Comparison of ENCODE assay signal across 8 cellular contexts in the genomic region with DNA sequence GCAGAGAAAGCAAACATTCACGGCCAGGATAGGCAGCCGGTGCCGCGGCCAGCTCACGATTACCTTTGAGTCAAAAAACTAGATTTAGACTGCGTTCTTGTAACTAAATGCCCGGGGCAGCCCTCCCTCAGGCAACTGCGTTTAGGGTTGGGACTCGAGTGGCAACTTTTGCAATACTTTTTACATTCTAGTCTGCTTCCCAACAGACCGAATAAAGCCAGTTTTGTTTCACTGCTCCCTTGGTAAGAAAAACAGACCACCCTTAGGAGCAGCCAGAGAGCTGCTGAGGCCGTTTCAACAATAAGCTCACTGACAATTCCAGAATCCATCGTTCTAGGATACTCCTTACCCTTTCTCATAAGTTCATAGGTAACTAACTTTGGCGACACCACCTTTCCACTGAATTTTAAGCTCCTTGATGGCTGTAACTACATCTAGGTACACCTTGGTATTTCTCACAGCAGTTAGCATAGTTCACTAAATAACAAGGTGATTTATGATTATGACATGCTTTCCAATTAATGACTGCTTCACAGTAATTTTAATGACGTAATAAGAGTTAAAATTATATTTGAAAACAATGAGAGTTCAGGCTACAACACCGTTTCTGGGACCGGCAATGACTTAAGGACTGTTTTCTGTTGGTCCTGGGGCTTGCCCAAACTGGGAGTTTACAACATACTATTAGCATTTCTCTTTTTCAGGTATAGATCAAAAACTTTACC. TPM values are rescaled to one million over a fixed set of nuclear protein-coding genes. Genes with fewer than 3 reads are reported as not detected.
DNase-seq lines count a peak whose midpoint lies in the region; ATAC-seq lines count a peak whose summit lies in the region.

No MANE protein-coding gene starts in this region.

- H3K4me1 ChIP-seq in HUES6 (ENCODE audit: control insufficient read depth, insufficient read depth, low read length) (peaks cover 10% of the 10 kb centered on the region), rectal smooth muscle tissue (ENCODE audit: control insufficient read depth, insufficient read depth, low read length) (peaks cover 9% of the 10 kb centered on the region)

- ATAC-seq in left cardiac atrium (peak; percentile 3 to 6), HG03565 (IDR thresholded peaks at IDR 0.05; ENCODE audit: unreplicated experiment) (no peak), HG03025 (IDR thresholded peaks at IDR 0.05; ENCODE audit: low FRiP score, unreplicated experiment) (no peak)

- H3K27me3 Mint-ChIP-seq in activated T-helper 2 cell treated with anti-CD3 and anti-CD28 coated beads, Interferon-gamma antibody, Interleukin-2, Interleukin-4, amounts not matched to agents 10 μg/mL and 5 μg/mL and 100 μg/mL, durations not matched to agents 14 hours and 24 hours and 36 hours (ENCODE audit: low read depth) = no peaks in the 10 kb centered on the region

- DNase-seq in D341Med (ENCODE audit: low spot score) = peak; percentile 35
- no peak for DNase-seq in activated T-helper 2 cell treated with anti-CD3 and anti-CD28 coated beads, Interferon-gamma antibody, Interleukin-2, Interleukin-4, amounts not matched to agents 10 μg/mL and 5 μg/mL and 100 μg/mL, durations not matched to agents 14 hours and 24 hours and 36 hours (ENCODE audit: low spot score)
- DNase-seq in left cardiac atrium = no peak
- DNase-seq in retina = no peak

- peak overlapping the region; percentile 97 for H3K27ac Mint-ChIP-seq in activated T-helper 2 cell treated with anti-CD3 and anti-CD28 coated beads, Interferon-gamma antibody, Interleukin-2, Interleukin-4, amounts not matched to agents 10 μg/mL and 5 μg/mL and 100 μg/mL, durations not matched to agents 14 hours and 24 hours and 36 hours

- intact Hi-C loops in activated T-helper 2 cell treated with anti-CD3 and anti-CD28 coated beads, Interferon-gamma antibody, Interleukin-2, Interleukin-4, amounts not matched to agents 10 μg/mL and 5 μg/mL and 100 μg/mL, durations not matched to agents 14 hours and 24 hours and 36 hours (cut with micrococcal nuclease) = loop anchor here (1.0 to 10.0 kb wide), 10 partner anchors 41 to 789 kb away; a partner anchor contains a TSS
- intact Hi-C loops in left cardiac atrium (cut with DNase I) = loop anchor here in 1 of 2 donors (2.0 kb wide), 1 partner anchor 161 kb away; a partner anchor contains a TSS

- H3K4me1 Mint-ChIP-seq in activated T-helper 2 cell treated with anti-CD3 and anti-CD28 coated beads, Interferon-gamma antibody, Interleukin-2, Interleukin-4, amounts not matched to agents 10 μg/mL and 5 μg/mL and 100 μg/mL, durations not matched to agents 14 hours and 24 hours and 36 hours (ENCODE audit: low read depth) = peaks cover 37% of the 10 kb centered on the region

- peaks cover 7% of the 10 kb centered on the region for H3K36me3 Mint-ChIP-seq in activated T-helper 2 cell treated with anti-CD3 and anti-CD28 coated beads, Interferon-gamma antibody, Interleukin-2, Interleukin-4, amounts not matched to agents 10 μg/mL and 5 μg/mL and 100 μg/mL, durations not matched to agents 14 hours and 24 hours and 36 hours (ENCODE audit: low read depth)

- peak overlapping the region; percentile 93 for H3K4me3 ChIP-seq in HUES6 (ENCODE audit: low read depth, low read length)
- H3K4me3 ChIP-seq in rectal smooth muscle tissue (ENCODE audit: low read length) = peak overlapping the region; percentile 94

- H3K4me3 Mint-ChIP-seq in activated T-helper 2 cell treated with anti-CD3 and anti-CD28 coated beads, Interferon-gamma antibody, Interleukin-2, Interleukin-4, amounts not matched to agents 10 μg/mL and 5 μg/mL and 100 μg/mL, durations not matched to agents 14 hours and 24 hours and 36 hours (ENCODE audit: low read depth) = peak overlapping the region; percentile 95

- H3K27me3 ChIP-seq in HUES6 (ENCODE audit: control insufficient read depth, insufficient read depth, low read length) = no peaks in the 10 kb centered on the region
- no peaks in the 10 kb centered on the region for H3K27me3 ChIP-seq in rectal smooth muscle tissue (ENCODE audit: control insufficient read depth, insufficient read depth, low read length)

- H3K27ac ChIP-seq in HUES6 (ENCODE audit: low read depth, low read length) (peak overlapping the region; percentile 94), rectal smooth muscle tissue (ENCODE audit: low read depth, low read length) (peak overlapping the region; percentile 98)

- H3K9ac ChIP-seq in HUES6 (ENCODE audit: low read length) (peak overlapping the region; percentile 95), rectal smooth muscle tissue (ENCODE audit: low read length) (peak overlapping the region; percentile 96)

- no peaks in the 10 kb centered on the region for H3K9me3 ChIP-seq in HUES6 (ENCODE audit: control insufficient read depth, insufficient read depth, low read depth, low read length)

- no peaks in the 10 kb centered on the region for H3K9me3 Mint-ChIP-seq in activated T-helper 2 cell treated with anti-CD3 and anti-CD28 coated beads, Interferon-gamma antibody, Interleukin-2, Interleukin-4, amounts not matched to agents 10 μg/mL and 5 μg/mL and 100 μg/mL, durations not matched to agents 14 hours and 24 hours and 36 hours

- H3K36me3 ChIP-seq in HUES6 (ENCODE audit: control insufficient read depth, insufficient read depth, low read length) = no peaks in the 10 kb centered on the region
- H3K36me3 ChIP-seq in rectal smooth muscle tissue (ENCODE audit: control insufficient read depth, insufficient read depth, low read length) = no peaks in the 10 kb centered on the region

RNA-seq across cellular contexts. Expression of a gene that starts 0.9 kb away (rescaled TPM):
- total RNA-seq in activated T-helper 2 cell treated with anti-CD3 and anti-CD28 coated beads, Interferon-gamma antibody, Interleukin-2, Interleukin-4, amounts not matched to agents 10 μg/mL and 5 μg/mL and 100 μg/mL, durations not matched to agents 14 hours and 24 hours and 36 hours = 31.0 and 33.9 TPM in 2 replicates
- 10 to 100 TPM in 1 of 2 donors, 1 to 10 TPM in 1; 8.4 to 14.6 TPM for total RNA-seq in left cardiac atrium

Comparison
In these comparisons a context has a peak if more than half of its experiments do, and no peak if none do; other contexts are left out.
1. ATAC-seq: peak in left cardiac atrium (2 of 2); none in HG03565 (single experiment) and HG03025 (single experiment).